Comparison of ENCODE assay signal across 10 cellular contexts in genomic region chr20:5845686-5846651, GRCh38.
DNase-seq lines count a peak whose midpoint lies in the region; ATAC-seq and TF ChIP-seq lines count a peak whose summit lies in the region.
"Had no signal": no experiment of that assay in that cellular context is flagged by ENCODE, and none has a peak within 500 bp of the region (broad histone marks: within the 10 kb centered on the region; RNA-seq: fewer than 3 reads in every experiment).

No MANE protein-coding gene starts in this region.

- peaks cover 6% of the 10 kb centered on the region for H3F3A ChIP-seq in smooth muscle cell (ENCODE audit: low read depth)

- H4K20me1 ChIP-seq in smooth muscle cell (ENCODE audit: low read depth): no peaks in the 10 kb centered on the region

- DNase-seq in NCI-H1694 treated with DMSO at 0.1 percent for 48 hours (lab: John Stamatoyannopoulos, UW) (peak; percentile 30), NCI-H1694 (lab: John Stamatoyannopoulos, UW) (no peak), NCI-H69 (lab: John Stamatoyannopoulos, UW) (peak; percentile 87), smooth muscle cell (lab: John Stamatoyannopoulos, UW; ENCODE audit: unreplicated experiment) (no peak), Caco-2 (no peak), NK-92 (lab: John Stamatoyannopoulos, UW; ENCODE audit: unreplicated experiment) (no peak)
- DNase-seq: activated naive CD8-positive, alpha-beta T cell treated with anti-CD3 and anti-CD28 coated beads, Interleukin-2, amount 10 ng/mL, durations not matched to agents 7 days and 5 days had no signal

- POLR2A ChIA-PET in Caco-2 (lab: Charles Lee): no interaction called here

- no peak overlapping the region for H3K27ac Mint-ChIP-seq in Caco-2 (ENCODE audit: unreplicated experiment)
- H3K27ac Mint-ChIP-seq: activated naive CD8-positive, alpha-beta T cell treated with anti-CD3 and anti-CD28 coated beads, Interleukin-2, amount 10 ng/mL, durations not matched to agents 7 days and 5 days had no signal

- H3K36me3 ChIP-seq in endocrine pancreas (ENCODE audit: control insufficient read depth, insufficient read depth, low read length) (no peaks in the 10 kb centered on the region), smooth muscle cell (ENCODE audit: low read depth) (no peaks in the 10 kb centered on the region), Caco-2 (ENCODE audit: control insufficient read depth, insufficient read depth, low read length) (no peaks in the 10 kb centered on the region; the same call in 1 of the 2 replicates)

- no peaks in the 10 kb centered on the region for H3K79me2 ChIP-seq in smooth muscle cell (ENCODE audit: low read depth)

- H3K4me1 Mint-ChIP-seq in Caco-2 (ENCODE audit: low read depth, unreplicated experiment): no peaks in the 10 kb centered on the region

- H3K9me3 Mint-ChIP-seq in Caco-2 (ENCODE audit: unreplicated experiment): peaks cover 14% of the 10 kb centered on the region
- H3K9me3 Mint-ChIP-seq: activated naive CD8-positive, alpha-beta T cell treated with anti-CD3 and anti-CD28 coated beads, Interleukin-2, amount 10 ng/mL, durations not matched to agents 7 days and 5 days had no signal

- H3K27me3 Mint-ChIP-seq in Caco-2 (ENCODE audit: insufficient read depth, unreplicated experiment): no peaks in the 10 kb centered on the region
- H3K27me3 Mint-ChIP-seq: activated naive CD8-positive, alpha-beta T cell treated with anti-CD3 and anti-CD28 coated beads, Interleukin-2, amount 10 ng/mL, durations not matched to agents 7 days and 5 days had no signal

- no peak overlapping the region for H3K4me3 Mint-ChIP-seq in Caco-2 (ENCODE audit: unreplicated experiment)
- H3K4me3 Mint-ChIP-seq: activated naive CD8-positive, alpha-beta T cell treated with anti-CD3 and anti-CD28 coated beads, Interleukin-2, amount 10 ng/mL, durations not matched to agents 7 days and 5 days had no signal

- H3K4me1 ChIP-seq in endocrine pancreas (ENCODE audit: control insufficient read depth, insufficient read depth, low read length) (peaks cover 25% of the 10 kb centered on the region), smooth muscle cell (ENCODE audit: low read depth) (no peaks in the 10 kb centered on the region), Caco-2 (no peaks in the 10 kb centered on the region)

- H3K4me3 ChIP-seq in endocrine pancreas (ENCODE audit: control insufficient read depth, insufficient read depth, low read length) (peak overlapping the region; percentile 36), smooth muscle cell (peak overlapping the region; percentile 2), Caco-2 (ENCODE audit: low read depth, low read length) (no peak overlapping the region)

- WGBS in smooth muscle cell (ENCODE audit: low lambda C conversion rate): 57% methylated on average over 12 of the region's 12 CpGs

- H3K36me3 Mint-ChIP-seq in Caco-2 (ENCODE audit: insufficient read depth, unreplicated experiment): no peaks in the 10 kb centered on the region

- BruUV-seq in Caco-2 (replicated peaks; lab: Mats Ljungman, UMichigan): no TSS peak

- H3K4me2 ChIP-seq in smooth muscle cell: peak overlapping the region; percentile 62

- no peak overlapping the region for H3K27ac ChIP-seq in smooth muscle cell (ENCODE audit: low read depth)
- H3K27ac ChIP-seq: HL-60 had no signal

- H3K27me3 ChIP-seq in endocrine pancreas (ENCODE audit: control insufficient read depth, insufficient read depth, low read length) (no peaks in the 10 kb centered on the region), smooth muscle cell (ENCODE audit: low read depth) (no peaks in the 10 kb centered on the region), Caco-2 (replicated peaks; ENCODE audit: control insufficient read depth, insufficient read depth, low read length) (no peaks in the 10 kb centered on the region)

- H3K9ac ChIP-seq in endocrine pancreas (ENCODE audit: control insufficient read depth, insufficient read depth, low read length): no peak overlapping the region
- peak overlapping the region; percentile 25 for H3K9ac ChIP-seq in smooth muscle cell (ENCODE audit: low read depth)

- no peak for ATAC-seq in HG02885 (IDR thresholded peaks at IDR 0.05; ENCODE audit: poor library complexity, unreplicated experiment)

- TF ChIP-seq CTCF in smooth muscle cell (IDR thresholded peaks at IDR 0.05; ENCODE audit: borderline replicate concordance, insufficient read depth, poor library complexity, severe bottlenecking) (no peak), Caco-2 (IDR thresholded peaks at IDR 0.05; ENCODE audit: insufficient read depth in 1 of 2, low read depth in 1 of 2, low read length in 1 of 2, severe bottlenecking in 1 of 2, unreplicated experiment in 1 of 2) (no peak)

- intact Hi-C loops in Caco-2 (cut with micrococcal nuclease; ENCODE audit: unreplicated experiment): no loop called here

- CTCF ChIA-PET in Caco-2 (lab: Charles Lee): no interaction called here

- H2AFZ ChIP-seq in smooth muscle cell (ENCODE audit: low read depth): no peak overlapping the region

- H3K9me3 ChIP-seq in endocrine pancreas (ENCODE audit: control insufficient read depth, low read length): no peaks in the 10 kb centered on the region
- H3K9me3 ChIP-seq in smooth muscle cell (replicated peaks; ENCODE audit: low read depth): no peaks in the 10 kb centered on the region
- 0 out of 2 replicates have a peak, but pooled peaks cover 3% of the 10 kb centered on the region for H3K9me3 ChIP-seq in Caco-2

Comparison
In these comparisons a context has a peak if more than half of its experiments do, and no peak if none do; other contexts are left out.
1. DNase-seq: peak in NCI-H1694 treated with DMSO at 0.1 percent for 48 hours (single experiment) and NCI-H69 (single experiment); none in NCI-H1694 (single experiment), smooth muscle cell (single experiment), Caco-2 (0 of 2) and NK-92 (single experiment).